ENCODE assay signal across 2 cellular contexts in genomic region chrX:18309401-18309800, GRCh38.
A peak's percentile ranks its signal among the peaks of the same experiment; 100 is the strongest.
TF ChIP-seq lines count a peak whose summit lies in the region.

No MANE protein-coding gene starts in this region.

TF ChIP-seq in HEK293, 187 proteins besides CTCF, POLR2A, EP300 and RAD21:
- no peak for TF ChIP-seq ZNF2 (tag by site-specific recombination; IDR thresholded peaks at IDR 0.05)
- no peak for TF ChIP-seq ZFP69B (tag by site-specific recombination; IDR thresholded peaks at IDR 0.05)
- 0 out of 2 replicates have a peak, but pooled peaks have one; percentile 26 for TF ChIP-seq ZNF580 (tag by site-specific recombination; IDR thresholded peaks at IDR 0.05)
- TF ChIP-seq TRIM28 (IDR thresholded peaks at IDR 0.05; ENCODE audit: borderline replicate concordance, low read length): no peak
- TF ChIP-seq ZNF335 (tag by site-specific recombination; conservative IDR thresholded peaks at IDR 0.05): no peak
- peak; percentile 76 for TF ChIP-seq ZNF146 (tag by site-specific recombination; IDR thresholded peaks at IDR 0.05)
- TF ChIP-seq ZNF449 (tag by site-specific recombination; IDR thresholded peaks at IDR 0.05): no peak

TF ChIP-seq in K562, 482 proteins besides CTCF, POLR2A, EP300 and RAD21:
- TF ChIP-seq TCF7L2 (IDR thresholded peaks at IDR 0.05; ENCODE audit: low read depth, low read length): no peak
- no peak for TF ChIP-seq ZNF224 (CRISPR knock-in tag; IDR thresholded peaks at IDR 0.05)
- peak; percentile 87 for TF ChIP-seq ZNF146 (CRISPR knock-in tag; IDR thresholded peaks at IDR 0.05; ENCODE audit: unreplicated experiment)
- TF ChIP-seq HNRNPLL (IDR thresholded peaks at IDR 0.05; ENCODE audit: low read depth, low read length, poor library complexity, severe bottlenecking): no peak
- TF ChIP-seq ZNF232 (CRISPR knock-in tag; IDR thresholded peaks at IDR 0.05): no peak
- peak; percentile 32 for TF ChIP-seq RBM25 (IDR thresholded peaks at IDR 0.05; ENCODE audit: low read depth, low read length, severe bottlenecking)
- TF ChIP-seq ZNF133 (CRISPR knock-in tag; IDR thresholded peaks at IDR 0.05): no peak
- TF ChIP-seq ZMIZ1 (IDR thresholded peaks at IDR 0.05; ENCODE audit: low read depth in 2 of 2, low read length in 2 of 2): no peak
- no peak for TF ChIP-seq BRCA1 (IDR thresholded peaks at IDR 0.05)
- TF ChIP-seq BRCA1 (CRISPR knock-in tag; IDR thresholded peaks at IDR 0.05): no peak
- no peak for TF ChIP-seq PYGO2 (tag; IDR thresholded peaks at IDR 0.05)
